Comparison of ENCODE assay signal across 8 cellular contexts in genomic region chr21:34517491-34518245, GRCh38. TPM values are rescaled to one million over a fixed set of nuclear protein-coding genes. Genes with fewer than 3 reads are reported as not detected.
DNase-seq lines count a peak whose midpoint lies in the region; TF ChIP-seq lines count a peak whose summit lies in the region.

No MANE protein-coding gene starts in this region.

- CTCF ChIA-PET in mammary epithelial cell (lab: Charles Lee; ENCODE audit: low non-redundant PET) = interaction anchor here (0.5 to 1.4 kb wide), 3 partner anchors 26 to 85 kb away, joined by 5 to 8 read pairs (median 5); no protein-coding TSS in a partner anchor

- no peaks in the 10 kb centered on the region for H3K9me3 ChIP-seq in mammary epithelial cell (replicated peaks; ENCODE audit: insufficient read depth, low read length)
- H3K9me3 ChIP-seq in neutrophil = no peaks in the 10 kb centered on the region
- no peaks in the 10 kb centered on the region for H3K9me3 ChIP-seq in smooth muscle cell (replicated peaks; ENCODE audit: low read depth)

- 52% methylated on average over 22 of the region's 22 CpGs for WGBS in mammary epithelial cell (ENCODE audit: low coverage, missing lambda C conversion rate)
- 91% methylated on average over 22 of the region's 22 CpGs for WGBS in smooth muscle cell (ENCODE audit: low lambda C conversion rate)

- H3K4me3 ChIP-seq in NB4 (ENCODE audit: low read depth, low read length) = no peak overlapping the region
- no peak overlapping the region for H3K4me3 ChIP-seq in mammary epithelial cell (replicated peaks in 1 of 3; ENCODE audit: insufficient read depth in 1 of 3, low read depth in 2 of 3, low read length in 3 of 3)
- H3K4me3 ChIP-seq in neutrophil (ENCODE audit: low read depth in 1 of 2, low read length in 1 of 2) = peak overlapping the region; percentile 52 to 64
- H3K4me3 ChIP-seq in smooth muscle cell = no peak overlapping the region

- no peaks in the 10 kb centered on the region for H3K36me3 ChIP-seq in mammary epithelial cell (ENCODE audit: insufficient read depth, low read length)
- H3K36me3 ChIP-seq in neutrophil = no peaks in the 10 kb centered on the region
- no peaks in the 10 kb centered on the region for H3K36me3 ChIP-seq in smooth muscle cell (ENCODE audit: low read depth)

- no peaks in the 10 kb centered on the region for H3K4me1 ChIP-seq in mammary epithelial cell (ENCODE audit: insufficient read depth, low read length)
- H3K4me1 ChIP-seq in neutrophil (ENCODE audit: control insufficient read depth in 1 of 2, insufficient read depth in 1 of 2, low read depth in 1 of 2, low read length in 1 of 2) = peaks cover 99 to 100% of the 10 kb centered on the region in 2 experiments
- H3K4me1 ChIP-seq in smooth muscle cell (ENCODE audit: low read depth) = peaks cover 3% of the 10 kb centered on the region

- H3K79me2 ChIP-seq in mammary epithelial cell (ENCODE audit: insufficient read depth, low read length) (no peaks in the 10 kb centered on the region), smooth muscle cell (ENCODE audit: low read depth) (no peaks in the 10 kb centered on the region)

- intact Hi-C loops in mammary epithelial cell (cut with micrococcal nuclease) = no loop called here

- no TSS peak for BruUV-seq in mammary epithelial cell (replicated peaks; lab: Mats Ljungman, UMichigan)

- no peaks in the 10 kb centered on the region for H4K20me1 ChIP-seq in mammary epithelial cell (ENCODE audit: insufficient read depth, low read length)
- no peaks in the 10 kb centered on the region for H4K20me1 ChIP-seq in smooth muscle cell (ENCODE audit: low read depth)

- H3K27me3 ChIP-seq in mammary epithelial cell (ENCODE audit: insufficient read depth, low read length) (no peaks in the 10 kb centered on the region), neutrophil (no peaks in the 10 kb centered on the region), smooth muscle cell (ENCODE audit: low read depth) (no peaks in the 10 kb centered on the region)

- no peak overlapping the region for H3K4me2 ChIP-seq in mammary epithelial cell (ENCODE audit: insufficient read depth, low read depth, low read length)
- H3K4me2 ChIP-seq in smooth muscle cell = no peak overlapping the region

- H2AFZ ChIP-seq in mammary epithelial cell (ENCODE audit: low read depth, low read length) = no peak overlapping the region
- no peak overlapping the region for H2AFZ ChIP-seq in smooth muscle cell (ENCODE audit: low read depth)

- in situ Hi-C loops in mammary epithelial cell (cut with MboI; ENCODE audit: low sequenced_read_pairs in 2 of 2) = no loop called here

- no peak overlapping the region for H3K9ac ChIP-seq in mammary epithelial cell (ENCODE audit: insufficient read depth, low read length)
- H3K9ac ChIP-seq in smooth muscle cell (ENCODE audit: low read depth) = no peak overlapping the region

- H3K27ac ChIP-seq in mammary epithelial cell (ENCODE audit: insufficient read depth, low read depth, low read length) (no peak overlapping the region), neutrophil (peak overlapping the region; percentile 92), smooth muscle cell (ENCODE audit: low read depth) (no peak overlapping the region)

- no peaks in the 10 kb centered on the region for H3F3A ChIP-seq in smooth muscle cell (ENCODE audit: low read depth)

- TF ChIP-seq CTCF in NB4 (IDR thresholded peaks at IDR 0.05; ENCODE audit: low read depth, low read length) (peak; percentile 63), mammary epithelial cell (conservative IDR thresholded peaks at IDR 0.05 in 1 of 2, IDR thresholded peaks at IDR 0.05 in 1 of 2; ENCODE audit: extremely low read depth in 1 of 2, insufficient read depth in 1 of 2, low read depth in 1 of 2, low read length in 2 of 2) (peak; percentile 39 to 55), neutrophil (IDR thresholded peaks at IDR 0.05) (peak; percentile 93), smooth muscle cell (IDR thresholded peaks at IDR 0.05; ENCODE audit: borderline replicate concordance, insufficient read depth, poor library complexity, severe bottlenecking) (no peak)

- dilution Hi-C loops in mammary epithelial cell (cut with HindIII; ENCODE audit: low sequenced_read_pairs) = no loop called here

- TF ChIP-seq POLR2A in NB4 (IDR thresholded peaks at IDR 0.05; ENCODE audit: extremely low read depth, insufficient read length) = no peak

- peak; percentile 5 for DNase-seq in DMS 273 (lab: John Stamatoyannopoulos, UW; ENCODE audit: unreplicated experiment)
- no peak for DNase-seq in DMS 273 treated with DMSO at 0.1 percent for 48 hours (lab: John Stamatoyannopoulos, UW)
- DNase-seq in NB4 (ENCODE audit: low read depth) = peak; percentile 86
- no peak for DNase-seq in mammary epithelial cell
- DNase-seq in midbrain (lab: John Stamatoyannopoulos, UW) = no peak
- no peak for DNase-seq in smooth muscle cell (lab: John Stamatoyannopoulos, UW; ENCODE audit: unreplicated experiment)
- no peak for DNase-seq in NCI-H524 (lab: John Stamatoyannopoulos, UW)

RNA-seq across cellular contexts. Expression of gene KCNE1, which starts 5.7 kb away (rescaled TPM):
- total RNA-seq in mammary epithelial cell (under 1 TPM; 0.19 to 0.33 TPM), smooth muscle cell (1.3 TPM in 1 of 2 replicates, not detected in the other)
- polyA plus RNA-seq in mammary epithelial cell (0.08 TPM), smooth muscle cell (0.16 and 1.2 TPM in 2 replicates)
- not detected for polyA minus RNA-seq in mammary epithelial cell

Comparison
In these comparisons a context has a peak if more than half of its experiments do, and no peak if none do; other contexts are left out.
1. DNase-seq: peak in DMS 273 (single experiment) and NB4 (single experiment); none in DMS 273 treated with DMSO at 0.1 percent for 48 hours (single experiment), mammary epithelial cell (single experiment), midbrain (single experiment), smooth muscle cell (single experiment) and NCI-H524 (0 of 2).
2. H3K4me3 ChIP-seq: peak in neutrophil (2 of 2); none in NB4 (single experiment), mammary epithelial cell (0 of 3) and smooth muscle cell (single experiment).